In the genomic region with DNA sequence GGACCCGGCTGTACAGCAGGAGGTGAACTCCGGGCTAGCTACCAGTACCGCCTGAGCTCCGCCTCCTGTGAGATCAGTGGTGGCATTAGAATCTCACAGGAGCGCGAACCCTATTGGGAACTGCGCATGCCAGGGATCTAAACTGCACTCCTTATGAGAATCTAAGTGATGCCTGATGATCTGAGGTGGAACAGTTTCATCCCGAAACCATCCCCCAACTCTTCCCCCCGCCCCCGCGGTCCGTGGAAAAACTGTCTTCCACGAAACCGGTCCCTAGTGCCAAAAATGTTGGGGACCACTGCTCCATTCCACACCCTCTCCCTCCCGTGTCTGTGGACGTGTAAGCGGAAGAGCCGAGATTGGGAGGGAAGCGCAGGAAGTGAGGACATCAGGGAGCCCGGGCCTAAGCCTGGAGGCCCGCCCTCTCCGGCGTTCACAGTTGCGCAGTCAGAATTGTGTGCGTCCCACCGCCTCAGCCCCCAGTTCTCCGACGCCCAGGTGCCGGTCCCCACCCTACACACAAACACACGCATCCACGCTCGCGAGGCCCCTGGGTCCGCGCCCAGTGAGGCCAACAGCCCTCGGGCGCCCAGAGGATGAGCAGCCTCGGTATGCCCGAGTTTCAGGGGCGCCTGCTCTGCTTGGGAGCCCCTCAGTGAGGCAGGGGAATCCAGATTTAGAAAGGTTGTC, we compare ENCODE assay signal across 8 cellular contexts. TPM values are rescaled to one million over a fixed set of nuclear protein-coding genes. Genes with fewer than 3 reads are reported as not detected.
DNase-seq lines count a peak whose midpoint lies in the region; ATAC-seq, FAIRE-seq and TF ChIP-seq lines count a peak whose summit lies in the region.

No MANE protein-coding gene starts in this region.

- ATAC-seq in GM21717 (IDR thresholded peaks at IDR 0.05; ENCODE audit: unreplicated experiment) = peak; percentile 49

- peak overlapping the region; percentile 99 for H3K27ac ChIP-seq in substantia nigra (ENCODE audit: low read depth, low read length, poor library complexity, severe bottlenecking)

- FAIRE-seq in frontal cortex (lab: Jason Lieb, UNC) = no peak

- in situ Hi-C loops in KBM-7 (cut with MboI; ENCODE audit: low pct_unique_long_range_greater_than_20kb, low sequenced_read_pairs) = no loop called here

- TF ChIP-seq POLR2A in Raji (IDR thresholded peaks at IDR 0.05; ENCODE audit: insufficient read depth, low read depth, low read length) = peak; percentile 79

- peak; percentile 89 for DNase-seq in DMS79 (lab: John Stamatoyannopoulos, UW)
- peak; percentile 83 for DNase-seq in KBM-7
- DNase-seq in activated gamma-delta T cell (lab: John Stamatoyannopoulos, UW) = peak; percentile 47
- DNase-seq in frontal cortex (ENCODE audit: low spot score in 2 of 2) = peak; percentile 77
- DNase-seq in non-pigmented ciliary epithelial cell (ENCODE audit: low read depth) = peak; percentile 80
- peak; percentile 61 to 99 (median 87) for DNase-seq in substantia nigra (lab: John Stamatoyannopoulos, UW)

RNA-seq across cellular contexts. Expression of a gene that starts 1.8 kb away (rescaled TPM):
- 1.2 TPM for total RNA-seq in frontal cortex

RNA-seq across cellular contexts. Expression of a gene that starts 6.0 kb away (rescaled TPM):
- 0.82 TPM for total RNA-seq in frontal cortex

RNA-seq across cellular contexts. Expression of a gene that starts 41.1 kb away (rescaled TPM):
- not detected for total RNA-seq in frontal cortex

Comparison
In these comparisons a context has a peak if more than half of its experiments do, and no peak if none do; other contexts are left out.
1. Peak in every context shown above with its lines: DNase-seq, ATAC-seq and H3K27ac ChIP-seq.